ENCODE assay signal across 8 cellular contexts in genomic region chr6:128655978-128656498, GRCh38.
A peak's percentile ranks its signal among the peaks of the same experiment; 100 is the strongest.
DNase-seq lines count a peak whose midpoint lies in the region; ATAC-seq and TF ChIP-seq lines count a peak whose summit lies in the region.

No MANE protein-coding gene starts in this region.

- no peaks in the 10 kb centered on the region for H3K9me3 ChIP-seq in WERI-Rb-1 (ENCODE audit: severe bottlenecking)

- H3K27ac Mint-ChIP-seq in glutamatergic neuron (ENCODE audit: unreplicated experiment), result no peak overlapping the region

- DNase-seq in activated T-cell treated with anti-CD3 and anti-CD28 coated beads for 24 hours (ENCODE audit: low read depth), result peak; percentile 7
- DNase-seq in activated T-cell treated with anti-CD3 and anti-CD28 coated beads, Interleukin-2, amount 50 U/mL, for 1 hour, result no peak
- DNase-seq in T1000 (lab: John Stamatoyannopoulos, UW), result peak; percentile 23
- peak; percentile 87 for DNase-seq in kidney epithelial cell (ENCODE audit: low read depth)
- DNase-seq in HuH-7.5 (ENCODE audit: low spot score), result no peak
- DNase-seq in WERI-Rb-1, result no peak
- DNase-seq in glutamatergic neuron, result no peak

- H3K27ac ChIP-seq in WERI-Rb-1, result no peak overlapping the region

- H3K4me1 Mint-ChIP-seq in glutamatergic neuron (ENCODE audit: low read depth, unreplicated experiment), result no peaks in the 10 kb centered on the region

- no peaks in the 10 kb centered on the region for H3K27me3 ChIP-seq in kidney epithelial cell (ENCODE audit: control insufficient read depth, insufficient read depth, low read length)
- no peaks in the 10 kb centered on the region for H3K27me3 ChIP-seq in WERI-Rb-1 (ENCODE audit: insufficient read depth, low read depth, severe bottlenecking)

- no peak for TF ChIP-seq CTCF in kidney epithelial cell (IDR thresholded peaks at IDR 0.05; ENCODE audit: insufficient read depth, low read length, poor library complexity, severe bottlenecking)
- TF ChIP-seq CTCF in WERI-Rb-1 (IDR thresholded peaks at IDR 0.05; ENCODE audit: low read depth, low read length), result no peak
- no peak for TF ChIP-seq CTCF in glutamatergic neuron (IDR thresholded peaks at IDR 0.05; ENCODE audit: partially characterized antibody, unreplicated experiment)

- no peaks in the 10 kb centered on the region for H3K36me3 Mint-ChIP-seq in glutamatergic neuron (ENCODE audit: unreplicated experiment)

- H3K36me3 ChIP-seq in kidney epithelial cell (ENCODE audit: control insufficient read depth, insufficient read depth, low read length) (no peaks in the 10 kb centered on the region), WERI-Rb-1 (no peaks in the 10 kb centered on the region)

- H3K4me3 ChIP-seq in kidney epithelial cell (ENCODE audit: low read depth, low read length) (no peak overlapping the region), WERI-Rb-1 (ENCODE audit: low read depth, low read length) (no peak overlapping the region)

- no peak overlapping the region for H3K4me3 Mint-ChIP-seq in glutamatergic neuron (ENCODE audit: unreplicated experiment)

- no peaks in the 10 kb centered on the region for H3K27me3 Mint-ChIP-seq in glutamatergic neuron (ENCODE audit: unreplicated experiment)

- H3K9me3 Mint-ChIP-seq in glutamatergic neuron (ENCODE audit: unreplicated experiment), result no peaks in the 10 kb centered on the region

- ATAC-seq in HG02973 (IDR thresholded peaks at IDR 0.05; ENCODE audit: unreplicated experiment), result peak; percentile 86

Comparison
In these comparisons a context has a peak if more than half of its experiments do, and no peak if none do; other contexts are left out.
1. DNase-seq: peak in activated T-cell treated with anti-CD3 and anti-CD28 coated beads for 24 hours (single experiment), T1000 (single experiment) and kidney epithelial cell (single experiment); none in activated T-cell treated with anti-CD3 and anti-CD28 coated beads, Interleukin-2, amount 50 U/mL, for 1 hour (single experiment), HuH-7.5 (single experiment), WERI-Rb-1 (single experiment) and glutamatergic neuron (single experiment).